In genomic region chr1:96721053-96721381, GRCh38 we compare ENCODE assay signal across 8 cellular contexts. TPM values are rescaled to one million over a fixed set of nuclear protein-coding genes. Genes with fewer than 3 reads are reported as not detected.
DNase-seq lines count a peak whose midpoint lies in the region; ATAC-seq and TF ChIP-seq lines count a peak whose summit lies in the region.

No MANE protein-coding gene starts in this region.

- H3K27me3 ChIP-seq in spleen (replicated peaks in 1 of 7), result no peaks in the 10 kb centered on the region

- no peak for TF ChIP-seq POLR2A in spleen (IDR thresholded peaks at IDR 0.05)

- ATAC-seq in GM18868 (IDR thresholded peaks at IDR 0.05; ENCODE audit: unreplicated experiment), result peak; percentile 8
- ATAC-seq in HG02798 (IDR thresholded peaks at IDR 0.05; ENCODE audit: poor library complexity, unreplicated experiment), result peak; percentile 6
- no peak for ATAC-seq in T-cell (replicated peaks in 1 of 4)

- intact Hi-C loops in spleen (cut with DNase I; ENCODE audit: low total_unique reads), result no loop called here

- H3K36me3 ChIP-seq in spleen, result peaks cover 0 to 20% (median 0%) of the 10 kb centered on the region in 6 donors

- H3K4me3 Mint-ChIP-seq in T-cell, result peak overlapping the region; percentile 85 to 96 (median 92)

- peak in 1 of 11 experiments; percentile 0 for TF ChIP-seq CTCF in spleen (IDR thresholded peaks at IDR 0.05 in 8 of 11, conservative IDR thresholded peaks at IDR 0.05 in 3 of 11)

- H3K27me3 Mint-ChIP-seq in T-cell, result no peaks in the 10 kb centered on the region

- peaks cover 12 to 43% (median 27%) of the 10 kb centered on the region in 6 donors for H3K4me1 ChIP-seq in spleen

- no peaks in the 10 kb centered on the region for H3K9me3 Mint-ChIP-seq in T-cell

- no peaks in the 10 kb centered on the region for H3K9me3 ChIP-seq in spleen

- DNase-seq in T-cell (no peak), globus pallidus (ENCODE audit: low spot score) (peak; percentile 61), spleen (no peak), kidney glomerular epithelial cell (lab: John Stamatoyannopoulos, UW) (no peak), NCI-H1417 treated with DMSO at 0.1 percent for 48 hours (lab: John Stamatoyannopoulos, UW) (no peak)
- no peak for DNase-seq in stimulated activated CD4-positive, alpha-beta T cell treated with anti-CD3 and anti-CD28 coated beads, Interleukin-4, amount 100 ng/mL, for 4 hours

- peak overlapping the region; percentile 76 to 86 for H3K27ac Mint-ChIP-seq in T-cell

- peaks cover 13 to 26% (median 24%) of the 10 kb centered on the region in 3 donors for H3K4me1 Mint-ChIP-seq in T-cell

- H3K4me3 ChIP-seq in spleen, result peak overlapping the region; percentile 67 to 97 (median 86)

- CTCF ChIA-PET in T-cell (lab: Charles Lee), result interaction anchor here in 1 of 2 donors (0.6 kb wide), 1 partner anchor 11 kb away, joined by 3 read pairs; no protein-coding TSS in a partner anchor

- H3K36me3 Mint-ChIP-seq in T-cell, result peaks cover 7% of the 10 kb centered on the region

- POLR2A ChIA-PET in T-cell (lab: Charles Lee), result no interaction called here

- H3K27ac ChIP-seq in spleen, result peak overlapping the region in 7 of 8 donors; percentile 92 to 97 (median 96)

- WGBS in spleen, 5 donors, result 26 to 40% (median 29%) methylated on average over 4 of the region's 4 CpGs

RNA-seq across cellular contexts. Expression of gene PTBP2, which starts 0.6 kb away (rescaled TPM):
- 10 to 100 TPM; 16.8 to 24.0 (median 20.7) TPM for total RNA-seq in T-cell
- total RNA-seq in spleen, result 10 to 100 TPM; 21.0 to 89.9 (median 28.2) TPM
- polyA plus RNA-seq in spleen, result 10 to 100 TPM; 15.4 to 23.6 (median 19.4) TPM

Comparison
In these comparisons a context has a peak if more than half of its experiments do, and no peak if none do; other contexts are left out.
1. ATAC-seq: peak in GM18868 (single experiment) and HG02798 (single experiment); none in T-cell (0 of 4).